Comparison of ENCODE assay signal across 8 cellular contexts in the genomic region with DNA sequence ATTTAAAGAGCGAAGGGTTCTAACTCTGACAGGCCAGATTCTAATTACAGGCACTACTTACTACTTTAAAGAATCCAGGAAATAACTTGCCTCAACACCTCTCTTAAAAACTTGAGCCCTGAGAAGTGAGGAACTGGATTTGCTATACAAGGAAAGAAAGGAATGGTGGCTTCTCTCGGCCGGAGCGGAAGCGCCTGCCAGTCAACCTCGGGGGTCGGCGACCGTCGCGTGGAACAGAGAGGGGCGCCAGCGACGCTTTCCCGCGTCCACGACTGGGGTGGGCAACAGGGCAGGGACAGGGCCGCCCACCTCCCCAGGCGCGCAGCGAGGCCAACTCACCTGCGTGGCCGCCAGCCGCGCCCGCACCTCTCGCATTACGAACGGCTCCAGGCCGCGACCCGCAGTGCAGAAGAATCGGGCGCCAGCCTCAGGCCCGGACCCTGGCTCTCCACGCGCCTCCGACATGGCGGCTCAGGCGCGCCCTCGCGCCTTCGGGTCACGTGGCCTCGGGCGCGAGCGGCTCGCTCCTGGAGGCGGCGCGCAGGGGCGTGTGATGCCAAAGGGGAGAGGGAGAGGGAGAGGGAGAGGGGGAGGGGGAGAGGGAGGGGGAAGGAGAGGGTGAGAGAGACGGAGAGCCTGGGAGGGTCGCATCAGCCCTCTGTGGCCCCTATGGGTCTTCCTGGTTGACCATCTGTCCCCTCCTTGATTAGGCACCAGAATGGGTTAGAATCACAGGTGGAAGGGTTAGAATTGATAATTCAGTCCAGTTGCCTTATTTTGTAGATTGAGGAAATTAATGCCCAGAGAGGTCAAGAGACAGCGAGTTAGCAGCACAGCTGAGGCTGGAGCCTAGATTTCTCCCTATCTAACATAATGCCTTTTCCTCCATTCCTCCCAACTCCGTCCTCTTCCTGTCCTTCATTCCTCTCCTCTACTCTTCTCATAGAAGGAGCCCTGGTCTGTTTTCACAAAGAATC. TPM values are rescaled to one million over a fixed set of nuclear protein-coding genes. Genes with fewer than 3 reads are reported as not detected.
DNase-seq lines count a peak whose midpoint lies in the region; ATAC-seq and TF ChIP-seq lines count a peak whose summit lies in the region.

A gene with protein sequence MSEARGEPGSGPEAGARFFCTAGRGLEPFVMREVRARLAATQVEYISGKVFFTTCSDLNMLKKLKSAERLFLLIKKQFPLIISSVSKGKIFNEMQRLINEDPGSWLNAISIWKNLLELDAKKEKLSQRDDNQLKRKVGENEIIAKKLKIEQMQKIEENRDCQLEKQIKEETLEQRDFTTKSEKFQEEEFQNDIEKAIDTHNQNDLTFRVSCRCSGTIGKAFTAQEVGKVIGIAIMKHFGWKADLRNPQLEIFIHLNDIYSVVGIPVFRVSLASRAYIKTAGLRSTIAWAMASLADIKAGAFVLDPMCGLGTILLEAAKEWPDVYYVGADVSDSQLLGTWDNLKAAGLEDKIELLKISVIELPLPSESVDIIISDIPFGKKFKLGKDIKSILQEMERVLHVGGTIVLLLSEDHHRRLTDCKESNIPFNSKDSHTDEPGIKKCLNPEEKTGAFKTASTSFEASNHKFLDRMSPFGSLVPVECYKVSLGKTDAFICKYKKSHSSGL (minus strand): TSS at position 484 of the 977 bp plus-strand sequence. CDS start 19 bp downstream, at position 465.

- intact Hi-C loops in activated CD4-positive, alpha-beta T cell treated with anti-CD3 and anti-CD28 coated beads for 36 hours (cut with DNase I, micrococcal nuclease), result loop anchor here (1.0 to 10.0 kb wide), 4 partner anchors 267 to 657 kb away; a partner anchor contains a TSS
- intact Hi-C loops in left colon (cut with DNase I, micrococcal nuclease), result no loop called here

- H3K27ac ChIP-seq in cingulate gyrus (ENCODE audit: low read depth, low read length), result peak within 1 kb of the TSS; percentile 7

- H3K27me3 Mint-ChIP-seq in activated CD4-positive, alpha-beta T cell treated with anti-CD3 and anti-CD28 coated beads for 36 hours, result no peaks in the 10 kb centered on the region

- H3K4me3 ChIP-seq in AG09309 (ENCODE audit: control insufficient read depth, low read depth, low read length), result peak within 1 kb of the TSS; percentile 71

- DNase-seq in AG09309 (ENCODE audit: low read depth) (no peak), NCI-H345 (lab: John Stamatoyannopoulos, UW) (peak; percentile 88), left colon (peak; percentile 58 to 80)
- DNase-seq in activated CD4-positive, alpha-beta T cell treated with anti-CD3 and anti-CD28 coated beads for 36 hours, result peak; percentile 84
- peak; percentile 52 to 57 for DNase-seq in stimulated activated CD4-positive, alpha-beta T cell treated with anti-CD3 and anti-CD28 coated beads, Interleukin-1b, Interleukin-23, amount 100 ng/mL, for 4 hours (ENCODE audit: low read depth in 2 of 2)

- POLR2A ChIA-PET in activated CD4-positive, alpha-beta T cell treated with anti-CD3 and anti-CD28 coated beads for 36 hours (lab: Charles Lee), result interaction anchor here (0.6 kb wide), 1 partner anchor 76 kb away, joined by 3 read pairs; no protein-coding TSS in a partner anchor

- H3K27ac Mint-ChIP-seq in activated CD4-positive, alpha-beta T cell treated with anti-CD3 and anti-CD28 coated beads for 36 hours, result peak within 1 kb of the TSS; percentile 88

- CTCF ChIA-PET in activated CD4-positive, alpha-beta T cell treated with anti-CD3 and anti-CD28 coated beads for 36 hours (lab: Charles Lee), result interaction anchor here (0.6 to 1.4 kb wide), 3 partner anchors 7 to 672 kb away, joined by 3 read pairs; no protein-coding TSS in a partner anchor

- no peaks in the 10 kb centered on the region for H3K9me3 Mint-ChIP-seq in activated CD4-positive, alpha-beta T cell treated with anti-CD3 and anti-CD28 coated beads for 36 hours (ENCODE audit: low read depth)

- ATAC-seq in GM18870 (IDR thresholded peaks at IDR 0.05; ENCODE audit: unreplicated experiment) (peak; percentile 50), HG03103 (IDR thresholded peaks at IDR 0.05; ENCODE audit: low read depth, unreplicated experiment) (peak; percentile 84), left colon (peak; percentile 98)
- ATAC-seq in activated CD4-positive, alpha-beta T cell treated with anti-CD3 and anti-CD28 coated beads for 36 hours, result peak; percentile 77

- no peak for TF ChIP-seq CTCF in AG09309 (IDR thresholded peaks at IDR 0.05; ENCODE audit: control insufficient read depth, insufficient read depth, low read depth, low read length, missing control alignments)

- peaks cover 64% of the 10 kb centered on the region for H3K4me1 Mint-ChIP-seq in activated CD4-positive, alpha-beta T cell treated with anti-CD3 and anti-CD28 coated beads for 36 hours

- H3K36me3 Mint-ChIP-seq in activated CD4-positive, alpha-beta T cell treated with anti-CD3 and anti-CD28 coated beads for 36 hours (ENCODE audit: low read depth), result peaks cover 25% of the 10 kb centered on the region

- H3K4me3 Mint-ChIP-seq in activated CD4-positive, alpha-beta T cell treated with anti-CD3 and anti-CD28 coated beads for 36 hours, result peak within 1 kb of the TSS; percentile 87

RNA-seq across cellular contexts. Expression of the gene that starts here (rescaled TPM):
- 10 to 100 TPM; 15.2 to 18.4 TPM for total RNA-seq in activated CD4-positive, alpha-beta T cell treated with anti-CD3 and anti-CD28 coated beads for 36 hours
- total RNA-seq in left colon, result 1 to 10 TPM; 7.9 to 9.9 TPM

Comparison
In these comparisons a context has a peak if more than half of its experiments do, and no peak if none do; other contexts are left out.
1. intact Hi-C loops: an anchor here in activated CD4-positive, alpha-beta T cell treated with anti-CD3 and anti-CD28 coated beads for 36 hours (1.0 to 10.0 kb wide); none called in left colon.